9 cellular contexts compared by ENCODE assay signal in the genomic region with DNA sequence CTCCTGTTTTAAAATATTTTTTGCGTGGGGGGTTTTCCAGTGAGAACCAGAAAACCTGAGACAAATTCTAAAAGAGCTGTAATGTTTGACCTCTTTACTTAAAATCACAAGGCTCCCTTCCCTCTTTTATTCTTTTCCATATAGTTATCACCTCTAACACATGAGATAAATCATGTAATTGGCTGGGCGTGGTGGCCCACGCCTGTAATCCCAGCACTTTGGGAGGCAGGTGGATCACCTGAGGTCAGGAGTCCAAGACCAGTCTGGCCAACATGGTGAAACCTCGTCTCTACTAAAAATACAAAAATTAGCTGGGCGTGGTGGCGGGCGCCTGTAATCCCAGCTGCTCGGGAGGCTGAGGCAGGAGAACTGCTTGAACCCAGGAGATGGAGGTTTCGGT. TPM values are rescaled to one million over a fixed set of nuclear protein-coding genes. Genes with fewer than 3 reads are reported as not detected.
A peak's percentile ranks its signal among the peaks of the same experiment; 100 is the strongest.
DNase-seq lines count a peak whose midpoint lies in the region; ATAC-seq and TF ChIP-seq lines count a peak whose summit lies in the region.
"Not testable (repeated sequence)": the region's sequence is repeated elsewhere in the genome, so short reads cannot be mapped to it uniquely, and the experiment has no call there.
"Had no signal": no experiment of that assay in that cellular context is flagged by ENCODE, and none has a peak within 500 bp of the region (broad histone marks: within the 10 kb centered on the region; RNA-seq: fewer than 3 reads in every experiment).

No MANE protein-coding gene starts in this region.

- peak overlapping the region; percentile 18 for H3K27ac Mint-ChIP-seq in CD4-positive, alpha-beta T cell
- H3K27ac Mint-ChIP-seq in activated CD4-positive, alpha-beta T cell treated with anti-CD3 and anti-CD28 coated beads for 36 hours, result peak overlapping the region; percentile 19
- H3K27ac Mint-ChIP-seq in activated T-cell treated with anti-CD3 and anti-CD28 coated beads, Interleukin-2, amount 50 U/mL, for 72 hours, result peak overlapping the region; percentile 18
- H3K27ac Mint-ChIP-seq in activated naive CD8-positive, alpha-beta T cell, result peak overlapping the region; percentile 41
- H3K27ac Mint-ChIP-seq in immature natural killer cell (peak overlapping the region; percentile 62 to 98 (median 92)), natural killer cell (peak overlapping the region; percentile 94)
- H3K27ac Mint-ChIP-seq in stimulated activated naive CD8-positive, alpha-beta T cell treated with anti-CD3 and anti-CD28 coated beads, Interleukin-15, Interleukin-2, amounts not matched to agents 100 ng/mL and 50 ng/mL, for 24 hours, result peak overlapping the region; percentile 45

- peaks cover 43% of the 10 kb centered on the region for H3K4me1 Mint-ChIP-seq in CD4-positive, alpha-beta T cell (ENCODE audit: low read depth)
- H3K4me1 Mint-ChIP-seq in activated CD4-positive, alpha-beta T cell treated with anti-CD3 and anti-CD28 coated beads for 36 hours, result peaks cover 36% of the 10 kb centered on the region
- peaks cover 29% of the 10 kb centered on the region for H3K4me1 Mint-ChIP-seq in activated T-cell treated with anti-CD3 and anti-CD28 coated beads, Interleukin-2, amount 50 U/mL, for 72 hours (ENCODE audit: low read depth)
- H3K4me1 Mint-ChIP-seq in activated naive CD8-positive, alpha-beta T cell (ENCODE audit: low read depth), result peaks cover 46% of the 10 kb centered on the region
- H3K4me1 Mint-ChIP-seq in immature natural killer cell, result peaks cover 59 to 65% of the 10 kb centered on the region in 2 donors
- H3K4me1 Mint-ChIP-seq in natural killer cell, result peaks cover 34 to 54% of the 10 kb centered on the region in 2 donors
- peaks cover 50% of the 10 kb centered on the region for H3K4me1 Mint-ChIP-seq in stimulated activated naive CD8-positive, alpha-beta T cell treated with anti-CD3 and anti-CD28 coated beads, Interleukin-15, Interleukin-2, amounts not matched to agents 100 ng/mL and 50 ng/mL, for 24 hours (ENCODE audit: low read depth)

- POLR2A ChIA-PET in CD4-positive, alpha-beta T cell (lab: Charles Lee), result interaction anchor here (0.5 to 6.7 kb wide), 3 partner anchors 8 to 45 kb away, joined by 3 to 81 read pairs (median 4); a partner anchor contains a TSS
- POLR2A ChIA-PET in activated CD4-positive, alpha-beta T cell treated with anti-CD3 and anti-CD28 coated beads for 36 hours (lab: Charles Lee), result interaction anchor here (0.7 kb wide), 1 partner anchor 58 kb away, joined by 3 read pairs; no protein-coding TSS in a partner anchor

- H3K36me3 ChIP-seq in KOPT-K1 (ENCODE audit: insufficient read depth, low read length), result peaks cover 91% of the 10 kb centered on the region

- not testable (repeated sequence) for H3K9me3 ChIP-seq in CD4-positive, alpha-beta T cell (ENCODE audit: control insufficient read depth, low read length); KOPT-K1 (ENCODE audit: insufficient read depth, low read length, poor library complexity, severe bottlenecking)

- not testable (repeated sequence) for H3K27ac ChIP-seq in CD4-positive, alpha-beta T cell (ENCODE audit: low read depth, low read length)
- peak overlapping the region; percentile 41 for H3K27ac ChIP-seq in KOPT-K1 (ENCODE audit: low read depth, low read length, poor library complexity, severe bottlenecking)

- ATAC-seq in CD4-positive, alpha-beta T cell (ENCODE audit: poor library complexity); activated CD4-positive, alpha-beta T cell treated with anti-CD3 and anti-CD28 coated beads for 36 hours; activated T-cell treated with anti-CD3 and anti-CD28 coated beads, Interleukin-2, amount 50 U/mL, for 72 hours (replicated peaks in 1 of 2); natural killer cell: not testable (repeated sequence)

- H3K27me3 ChIP-seq in CD4-positive, alpha-beta T cell (ENCODE audit: control insufficient read depth, insufficient read depth, low read length), result not testable (repeated sequence)

- not testable (repeated sequence) for H3K4me3 Mint-ChIP-seq in CD4-positive, alpha-beta T cell; activated CD4-positive, alpha-beta T cell treated with anti-CD3 and anti-CD28 coated beads for 36 hours; activated T-cell treated with anti-CD3 and anti-CD28 coated beads, Interleukin-2, amount 50 U/mL, for 72 hours; activated naive CD8-positive, alpha-beta T cell; natural killer cell; stimulated activated naive CD8-positive, alpha-beta T cell treated with anti-CD3 and anti-CD28 coated beads, Interleukin-15, Interleukin-2, amounts not matched to agents 100 ng/mL and 50 ng/mL, for 24 hours
- peak overlapping the region in 2 of 5 donors; percentile 4 to 35 for H3K4me3 Mint-ChIP-seq in immature natural killer cell

- peaks cover 82% of the 10 kb centered on the region for H3K36me3 Mint-ChIP-seq in CD4-positive, alpha-beta T cell (ENCODE audit: low read depth)
- H3K36me3 Mint-ChIP-seq in activated CD4-positive, alpha-beta T cell treated with anti-CD3 and anti-CD28 coated beads for 36 hours (ENCODE audit: low read depth), result peaks cover 47% of the 10 kb centered on the region
- H3K36me3 Mint-ChIP-seq in activated T-cell treated with anti-CD3 and anti-CD28 coated beads, Interleukin-2, amount 50 U/mL, for 72 hours (ENCODE audit: insufficient read depth in 2 of 2), result peaks cover 8 to 23% of the 10 kb centered on the region in 2 donors
- H3K36me3 Mint-ChIP-seq in activated naive CD8-positive, alpha-beta T cell; natural killer cell: not testable (repeated sequence)
- peaks cover 3 to 24% (median 3%) of the 10 kb centered on the region in 3 donors for H3K36me3 Mint-ChIP-seq in immature natural killer cell
- peaks cover 49% of the 10 kb centered on the region for H3K36me3 Mint-ChIP-seq in stimulated activated naive CD8-positive, alpha-beta T cell treated with anti-CD3 and anti-CD28 coated beads, Interleukin-15, Interleukin-2, amounts not matched to agents 100 ng/mL and 50 ng/mL, for 24 hours (ENCODE audit: low read depth)

- H3K9me3 Mint-ChIP-seq in CD4-positive, alpha-beta T cell; activated CD4-positive, alpha-beta T cell treated with anti-CD3 and anti-CD28 coated beads for 36 hours (ENCODE audit: low read depth); activated T-cell treated with anti-CD3 and anti-CD28 coated beads, Interleukin-2, amount 50 U/mL, for 72 hours; activated naive CD8-positive, alpha-beta T cell (ENCODE audit: low read depth); immature natural killer cell; natural killer cell; stimulated activated naive CD8-positive, alpha-beta T cell treated with anti-CD3 and anti-CD28 coated beads, Interleukin-15, Interleukin-2, amounts not matched to agents 100 ng/mL and 50 ng/mL, for 24 hours: not testable (repeated sequence)

- CTCF ChIA-PET in CD4-positive, alpha-beta T cell (lab: Charles Lee), result interaction anchor here (0.6 to 0.8 kb wide), 2 partner anchors 42 to 47 kb away, joined by 3 read pairs; no protein-coding TSS in a partner anchor
- CTCF ChIA-PET in activated CD4-positive, alpha-beta T cell treated with anti-CD3 and anti-CD28 coated beads for 36 hours (lab: Charles Lee), result interaction anchor here (0.7 to 1.4 kb wide), 9 partner anchors 11 to 263 kb away, joined by 3 to 8 read pairs (median 4); no protein-coding TSS in a partner anchor

- not testable (repeated sequence) for TF ChIP-seq CTCF in CD4-positive, alpha-beta T cell (IDR thresholded peaks at IDR 0.05); natural killer cell (IDR thresholded peaks at IDR 0.05)

- intact Hi-C loops in CD4-positive, alpha-beta T cell (cut with DNase I, micrococcal nuclease); natural killer cell (cut with micrococcal nuclease): not testable (repeated sequence)
- intact Hi-C loops in activated CD4-positive, alpha-beta T cell treated with anti-CD3 and anti-CD28 coated beads for 36 hours (cut with DNase I, micrococcal nuclease), result loop anchor here in 1 of 2 experiments (1.0 kb wide), 1 partner anchor 68 kb away; no protein-coding TSS in a partner anchor

- H3K27me3 Mint-ChIP-seq in CD4-positive, alpha-beta T cell; activated CD4-positive, alpha-beta T cell treated with anti-CD3 and anti-CD28 coated beads for 36 hours; activated T-cell treated with anti-CD3 and anti-CD28 coated beads, Interleukin-2, amount 50 U/mL, for 72 hours (ENCODE audit: low read depth); activated naive CD8-positive, alpha-beta T cell; immature natural killer cell (ENCODE audit: low read depth in 3 of 3); natural killer cell (ENCODE audit: low read depth in 2 of 2); stimulated activated naive CD8-positive, alpha-beta T cell treated with anti-CD3 and anti-CD28 coated beads, Interleukin-15, Interleukin-2, amounts not matched to agents 100 ng/mL and 50 ng/mL, for 24 hours: not testable (repeated sequence)

- DNase-seq in CD4-positive, alpha-beta T cell; activated CD4-positive, alpha-beta T cell treated with anti-CD3 and anti-CD28 coated beads for 36 hours; activated T-cell treated with anti-CD3 and anti-CD28 coated beads, Interleukin-2, amount 50 U/mL, for 72 hours; immature natural killer cell; natural killer cell: not testable (repeated sequence)

RNA-seq across cellular contexts. Expression of a gene that starts 7.3 kb away (rescaled TPM):
- 10 to 100 TPM; 81.1 to 84.6 TPM for total RNA-seq in CD4-positive, alpha-beta T cell
- total RNA-seq in activated CD4-positive, alpha-beta T cell treated with anti-CD3 and anti-CD28 coated beads for 36 hours, result 10 to 100 TPM; 18.9 to 19.3 TPM
- total RNA-seq in activated T-cell treated with anti-CD3 and anti-CD28 coated beads, Interleukin-2, amount 50 U/mL, for 72 hours, result 10 to 100 TPM; 35.4 to 37.0 TPM
- 10 to 100 TPM; 13.9 to 42.1 (median 16.1) TPM for polyA plus RNA-seq in immature natural killer cell
- total RNA-seq in natural killer cell, result 100 to 1,000 TPM; 128 to 155 (median 138) TPM

RNA-seq across cellular contexts. Expression of a gene that starts 14.8 kb away (rescaled TPM):
- 10 to 100 TPM; 36.8 to 39.6 TPM for total RNA-seq in CD4-positive, alpha-beta T cell
- total RNA-seq in activated CD4-positive, alpha-beta T cell treated with anti-CD3 and anti-CD28 coated beads for 36 hours, result 10 to 100 TPM; 62.5 to 67.1 TPM
- 10 to 100 TPM; 48.4 to 61.7 TPM for total RNA-seq in activated T-cell treated with anti-CD3 and anti-CD28 coated beads, Interleukin-2, amount 50 U/mL, for 72 hours
- polyA plus RNA-seq in immature natural killer cell, result 10 to 100 TPM in 2 of 3 donors, 1 to 10 TPM in 1; 5.7 to 44.4 (median 10.1) TPM
- total RNA-seq in natural killer cell, result 10 to 100 TPM; 36.6 to 53.0 (median 49.5) TPM

RNA-seq across cellular contexts. Expression of a gene that starts 17.8 kb away (rescaled TPM):
- 10 to 100 TPM; 83.3 to 84.0 TPM for total RNA-seq in CD4-positive, alpha-beta T cell
- 10 to 100 TPM; 39.2 to 50.3 TPM for total RNA-seq in activated CD4-positive, alpha-beta T cell treated with anti-CD3 and anti-CD28 coated beads for 36 hours
- total RNA-seq in activated T-cell treated with anti-CD3 and anti-CD28 coated beads, Interleukin-2, amount 50 U/mL, for 72 hours, result 10 to 100 TPM; 69.6 to 72.8 TPM
- 100 to 1,000 TPM; 253 to 474 (median 308) TPM for polyA plus RNA-seq in immature natural killer cell
- 100 to 1,000 TPM in 2 of 3 donors, 10 to 100 TPM in 1; 82.7 to 102 (median 101) TPM for total RNA-seq in natural killer cell

RNA-seq across cellular contexts. Expression of a gene that starts 33.8 kb away (rescaled TPM):
- under 1 TPM; 0.55 to 0.92 TPM for total RNA-seq in CD4-positive, alpha-beta T cell
- under 1 TPM; 0.07 to 0.11 TPM for total RNA-seq in activated CD4-positive, alpha-beta T cell treated with anti-CD3 and anti-CD28 coated beads for 36 hours
- total RNA-seq in activated T-cell treated with anti-CD3 and anti-CD28 coated beads, Interleukin-2, amount 50 U/mL, for 72 hours, result 1 to 10 TPM in 1 of 2 donors, under 1 TPM in 1; 0.19 to 1.8 TPM
- 100 to 1,000 TPM; 383 to 659 (median 399) TPM for polyA plus RNA-seq in immature natural killer cell
- 100 to 1,000 TPM; 307 to 433 (median 368) TPM for total RNA-seq in natural killer cell
- total RNA-seq: CD4-positive, CD25-positive, alpha-beta regulatory T cell had no signal

RNA-seq across cellular contexts. Expression of a gene that starts 36.1 kb away (rescaled TPM):
- total RNA-seq in CD4-positive, alpha-beta T cell, result under 1 TPM in 1 of 2 experiments, not detected in 1; 0.77 TPM
- total RNA-seq in activated CD4-positive, alpha-beta T cell treated with anti-CD3 and anti-CD28 coated beads for 36 hours, result not detected
- total RNA-seq in activated T-cell treated with anti-CD3 and anti-CD28 coated beads, Interleukin-2, amount 50 U/mL, for 72 hours, result not detected
- polyA plus RNA-seq in immature natural killer cell, result 1 to 10 TPM in 1 of 3 donors, not detected in 2; 1.8 TPM
- total RNA-seq in natural killer cell, result 1 to 10 TPM in 1 of 3 donors, not detected in 2; 1.3 TPM
- total RNA-seq: CD4-positive, CD25-positive, alpha-beta regulatory T cell had no signal
- polyA plus RNA-seq: CD4-positive, CD25-positive, alpha-beta regulatory T cell had no signal

Comparison
In these comparisons a context has a peak if more than half of its experiments do, and no peak if none do; other contexts are left out.
1. H3K27ac Mint-ChIP-seq: peak in every context shown above with its lines; median percentile 94 in natural killer cell; 92 in immature natural killer cell; 45 in stimulated activated naive CD8-positive, alpha-beta T cell treated with anti-CD3 and anti-CD28 coated beads, Interleukin-15, Interleukin-2, amounts not matched to agents 100 ng/mL and 50 ng/mL, for 24 hours; 41 in activated naive CD8-positive, alpha-beta T cell; 19 in activated CD4-positive, alpha-beta T cell treated with anti-CD3 and anti-CD28 coated beads for 36 hours; 18 in CD4-positive, alpha-beta T cell; 18 in activated T-cell treated with anti-CD3 and anti-CD28 coated beads, Interleukin-2, amount 50 U/mL, for 72 hours.